In genomic region chr15:74396445-74397238, GRCh38 we compare ENCODE assay signal across 7 cellular contexts. TPM values are rescaled to one million over a fixed set of nuclear protein-coding genes. Genes with fewer than 3 reads are reported as not detected.
DNase-seq lines count a peak whose midpoint lies in the region; ATAC-seq, FAIRE-seq and TF ChIP-seq lines count a peak whose summit lies in the region.

No MANE protein-coding gene starts in this region.

- intact Hi-C loops in cardiac septum (cut with DNase I): no loop called here

- H3K27me3 Mint-ChIP-seq in stimulated activated naive CD8-positive, alpha-beta T cell treated with anti-CD3 and anti-CD28 coated beads, Interleukin-15, Interleukin-2, amounts not matched to agents 100 ng/mL and 50 ng/mL, for 24 hours: no peaks in the 10 kb centered on the region

- H3K27ac Mint-ChIP-seq in stimulated activated naive CD8-positive, alpha-beta T cell treated with anti-CD3 and anti-CD28 coated beads, Interleukin-15, Interleukin-2, amounts not matched to agents 100 ng/mL and 50 ng/mL, for 24 hours: peak overlapping the region; percentile 99

- H3K4me3 Mint-ChIP-seq in stimulated activated naive CD8-positive, alpha-beta T cell treated with anti-CD3 and anti-CD28 coated beads, Interleukin-15, Interleukin-2, amounts not matched to agents 100 ng/mL and 50 ng/mL, for 24 hours: peak overlapping the region; percentile 73

- H3K4me3 ChIP-seq in epithelial cell of esophagus (ENCODE audit: low read length): no peak overlapping the region

- TF ChIP-seq CTCF in epithelial cell of esophagus (IDR thresholded peaks at IDR 0.05; ENCODE audit: insufficient read depth, low read depth, low read length, missing control alignments): no peak

- H3K4me1 Mint-ChIP-seq in stimulated activated naive CD8-positive, alpha-beta T cell treated with anti-CD3 and anti-CD28 coated beads, Interleukin-15, Interleukin-2, amounts not matched to agents 100 ng/mL and 50 ng/mL, for 24 hours (ENCODE audit: low read depth): peaks cover 100% of the 10 kb centered on the region

- peak; percentile 39 for ATAC-seq in HG02588 (IDR thresholded peaks at IDR 0.05; ENCODE audit: unreplicated experiment)

- no peaks in the 10 kb centered on the region for H3K9me3 Mint-ChIP-seq in stimulated activated naive CD8-positive, alpha-beta T cell treated with anti-CD3 and anti-CD28 coated beads, Interleukin-15, Interleukin-2, amounts not matched to agents 100 ng/mL and 50 ng/mL, for 24 hours

- no peak for DNase-seq in GM18507 (ENCODE audit: extremely low spot score, insufficient read length, low read depth)
- DNase-seq in RPMI7951 (ENCODE audit: low read depth): peak; percentile 55
- DNase-seq in epithelial cell of esophagus (ENCODE audit: low read depth): peak; percentile 99
- DNase-seq in GOT3 (lab: John Stamatoyannopoulos, UW): no peak
- DNase-seq in cardiac septum (ENCODE audit: low spot score): no peak

- peaks cover 13% of the 10 kb centered on the region for H3K36me3 Mint-ChIP-seq in stimulated activated naive CD8-positive, alpha-beta T cell treated with anti-CD3 and anti-CD28 coated beads, Interleukin-15, Interleukin-2, amounts not matched to agents 100 ng/mL and 50 ng/mL, for 24 hours (ENCODE audit: low read depth)

- peak; percentile 96 for FAIRE-seq in GM18507 (lab: Jason Lieb, UNC)

RNA-seq across cellular contexts. Expression of gene CYP11A1, which starts 29.2 kb away (rescaled TPM):
- not detected in 2 replicates for total RNA-seq in RPMI7951 (2014; rRNA removed; shearing (Covaris generic))
- 2.5 TPM for total RNA-seq in cardiac septum

RNA-seq across cellular contexts. Expression of gene SEMA7A, which starts 37.1 kb away (rescaled TPM):
- total RNA-seq in RPMI7951 (2014; rRNA removed; shearing (Covaris generic)): 20.7 and 20.8 TPM in 2 replicates
- total RNA-seq in cardiac septum: 1.5 TPM

Comparison
In these comparisons a context has a peak if more than half of its experiments do, and no peak if none do; other contexts are left out.
1. DNase-seq: peak in RPMI7951 (single experiment) and epithelial cell of esophagus (single experiment); none in GM18507 (single experiment), GOT3 (single experiment) and cardiac septum (single experiment).